ENCODE assay signal across 23 cellular contexts in the genomic region with DNA sequence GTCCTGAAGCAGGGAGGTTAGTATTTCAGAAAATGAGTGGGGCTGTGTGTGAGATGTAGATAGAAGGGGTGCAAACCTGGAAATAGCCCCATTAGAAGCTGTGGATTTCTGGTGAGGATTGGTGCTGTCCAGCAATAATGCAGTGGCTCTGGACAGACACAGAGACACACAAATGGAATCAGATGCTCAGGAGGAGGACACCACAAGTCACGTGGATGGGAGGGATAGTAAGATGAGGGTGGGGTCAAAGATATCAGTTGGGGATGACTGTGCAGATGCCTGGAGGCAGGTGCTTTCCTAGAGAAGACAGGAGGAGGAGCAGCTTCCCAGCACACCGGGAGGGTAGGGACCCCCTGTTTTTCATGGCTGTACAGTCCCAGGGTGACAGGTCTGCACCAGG.
DNase-seq lines count a peak whose midpoint lies in the region; ATAC-seq and TF ChIP-seq lines count a peak whose summit lies in the region.
"Had no signal": no experiment of that assay in that cellular context is flagged by ENCODE, and none has a peak within 500 bp of the region (broad histone marks: within the 10 kb centered on the region; RNA-seq: fewer than 3 reads in every experiment).

No MANE protein-coding gene starts in this region.

- H3K27ac Mint-ChIP-seq in CD8-positive, alpha-beta memory T cell = peak overlapping the region in 5 of 8 donors; percentile 8 to 81 (median 41)

- no peak overlapping the region for H3K4me2 ChIP-seq in SK-N-SH

- H3F3A ChIP-seq in SK-N-SH (replicated peaks; ENCODE audit: insufficient read depth) = peaks cover 5% of the 10 kb centered on the region

- in situ Hi-C loops in ACHN (cut with HindIII; ENCODE audit: low pct_ligation_motif_present, low pct_unique_long_range_greater_than_20kb, low sequenced_read_pairs) = no loop called here

- H3K79me2 ChIP-seq in SK-N-SH (ENCODE audit: insufficient read depth) = no peaks in the 10 kb centered on the region

- no peak for ATAC-seq in SK-N-SH treated with all-trans-retinoic acid at 6 μM for 48 hours
- ATAC-seq: GM12878 had no signal

- WGBS in SK-N-SH (ENCODE audit: low lambda C conversion rate) = 73% methylated on average over 1 of the region's 2 CpGs

- no peaks in the 10 kb centered on the region for H3K9me3 Mint-ChIP-seq in CD8-positive, alpha-beta memory T cell
- H3K9me3 Mint-ChIP-seq: CD4-positive, CD25-positive, alpha-beta regulatory T cell had no signal

- POLR2A ChIA-PET in SK-N-SH (lab: Yijun Ruan, JAX) = no interaction called here
- POLR2A ChIA-PET in CD8-positive, alpha-beta memory T cell (lab: Charles Lee) = no interaction called here

- H3K27ac ChIP-seq in SK-N-SH (ENCODE audit: low read depth in 2 of 2, low read length in 1 of 2) = peak overlapping the region in 1 of 2 experiments; percentile 84; a peak in 2 of 4 replicates
- no peak overlapping the region for H3K27ac ChIP-seq in CD8-positive, alpha-beta memory T cell (ENCODE audit: low read depth, low read length)
- no peak overlapping the region for H3K27ac ChIP-seq in colonic mucosa
- H3K27ac ChIP-seq: 22Rv1, SJCRH30 had no signal

- no peak for TF ChIP-seq EP300 in SK-N-SH (IDR thresholded peaks at IDR 0.05; ENCODE audit: borderline replicate concordance in 1 of 2, low read depth in 1 of 2, low read length in 1 of 2)

- no peaks in the 10 kb centered on the region for H3K9me3 ChIP-seq in SK-N-SH
- H3K9me3 ChIP-seq in CD8-positive, alpha-beta memory T cell (ENCODE audit: low read length) = no peaks in the 10 kb centered on the region
- H3K9me3 ChIP-seq in colonic mucosa = no peaks in the 10 kb centered on the region
- H3K9me3 ChIP-seq: BE2C, SJCRH30 had no signal

- no peak for TF ChIP-seq CTCF in SK-N-SH (IDR thresholded peaks at IDR 0.05)
- no peak for TF ChIP-seq CTCF in colonic mucosa (IDR thresholded peaks at IDR 0.05)

- no peaks in the 10 kb centered on the region for H3K9me2 ChIP-seq in SK-N-SH

- H3K4me1 Mint-ChIP-seq in CD8-positive, alpha-beta memory T cell = peaks cover 25 to 39% (median 31%) of the 10 kb centered on the region in 3 donors

- TF ChIP-seq POLR2A in erythroblast (IDR thresholded peaks at IDR 0.05; ENCODE audit: low read length) = no peak

- H3K27me3 Mint-ChIP-seq in CD8-positive, alpha-beta memory T cell = no peaks in the 10 kb centered on the region
- H3K27me3 Mint-ChIP-seq: CD4-positive, CD25-positive, alpha-beta regulatory T cell had no signal

- DNase-seq in SK-N-SH = no peak
- DNase-seq in CD8-positive, alpha-beta memory T cell = no peak
- peak; percentile 13 for DNase-seq in RPMI7951 (ENCODE audit: low read depth)
- peak; percentile 57 to 58 for DNase-seq in erythroblast (lab: John Stamatoyannopoulos, UW)
- no peak for DNase-seq in ACHN
- DNase-seq in stimulated activated CD4-positive, alpha-beta T cell treated with anti-CD3 and anti-CD28 coated beads, Interleukin-15, amount 100 ng/mL, for 24 hours = no peak
- no peak for DNase-seq in colonic mucosa
- DNase-seq: BE2C; Calu3; CD4-positive, CD25-positive, alpha-beta regulatory T cell; DMS53; EL; KBM-7; NCI-H1105 treated with DMSO at 0.1 percent for 48 hours; NCI-H1694 treated with DMSO at 0.1 percent for 48 hours; NCI-H2227 treated with DMSO at 0.1 percent for 48 hours; NCI-H524; NCI-H82; OCI-M1; SJCRH30 had no signal

- no peaks in the 10 kb centered on the region for H4K20me1 ChIP-seq in SK-N-SH (ENCODE audit: insufficient read depth)

- no peak overlapping the region for H3K9ac ChIP-seq in SK-N-SH
- no peak overlapping the region for H3K9ac ChIP-seq in colonic mucosa (ENCODE audit: low read depth in 2 of 2, low read length in 2 of 2)

- intact Hi-C loops in colonic mucosa (cut with DNase I) = no loop called here

- CTCF ChIA-PET in SK-N-SH (lab: Yijun Ruan, JAX) = interaction anchor here (0.7 to 1.4 kb wide), 3 partner anchors 9 to 74 kb away, joined by 3 to 4 read pairs (median 3); no protein-coding TSS in a partner anchor
- CTCF ChIA-PET in CD8-positive, alpha-beta memory T cell (lab: Charles Lee) = no interaction called here

- H3K36me3 ChIP-seq in SK-N-SH (replicated peaks in 1 of 2; ENCODE audit: control insufficient read depth in 1 of 2, insufficient read depth in 2 of 2, low read length in 1 of 2) (no peaks in the 10 kb centered on the region), colonic mucosa (no peaks in the 10 kb centered on the region)
- peaks cover 12% of the 10 kb centered on the region for H3K36me3 ChIP-seq in CD8-positive, alpha-beta memory T cell (ENCODE audit: insufficient read depth, low read length)
- H3K36me3 ChIP-seq: BE2C, SJCRH30 had no signal

- H3K27me3 ChIP-seq in SK-N-SH (ENCODE audit: insufficient read depth) (no peaks in the 10 kb centered on the region), colonic mucosa (no peaks in the 10 kb centered on the region)
- H3K27me3 ChIP-seq in CD8-positive, alpha-beta memory T cell (ENCODE audit: insufficient read depth, low read length, poor library complexity, severe bottlenecking) = no peaks in the 10 kb centered on the region
- H3K27me3 ChIP-seq: BE2C, SJCRH30 had no signal

- H3K4me3 Mint-ChIP-seq in CD8-positive, alpha-beta memory T cell = peak overlapping the region in 1 of 7 donors; percentile 61
- H3K4me3 Mint-ChIP-seq: CD4-positive, CD25-positive, alpha-beta regulatory T cell had no signal

- no peak for TF ChIP-seq RAD21 in SK-N-SH (IDR thresholded peaks at IDR 0.05; ENCODE audit: low read length)

- H3K4me1 ChIP-seq in SK-N-SH (ENCODE audit: control insufficient read depth in 1 of 2, insufficient read depth in 2 of 2, low read depth in 1 of 2, low read length in 1 of 2) = peaks cover 9 to 53% of the 10 kb centered on the region in 2 experiments; a peak in 3 of 4 replicates
- peaks cover 21% of the 10 kb centered on the region for H3K4me1 ChIP-seq in CD8-positive, alpha-beta memory T cell (ENCODE audit: insufficient read depth, low read length)
- peaks cover 5% of the 10 kb centered on the region for H3K4me1 ChIP-seq in colonic mucosa
- H3K4me1 ChIP-seq: SJCRH30 had no signal

- no peak overlapping the region for H2AFZ ChIP-seq in SK-N-SH (ENCODE audit: low read depth)

- H3K36me3 Mint-ChIP-seq in CD8-positive, alpha-beta memory T cell = peaks cover 14 to 61% (median 27%) of the 10 kb centered on the region in 3 donors

- H3K4me3 ChIP-seq in SK-N-SH (ENCODE audit: low read depth in 2 of 2, low read length in 1 of 2) = no peak overlapping the region
- no peak overlapping the region for H3K4me3 ChIP-seq in CD8-positive, alpha-beta memory T cell (ENCODE audit: low read length)
- H3K4me3 ChIP-seq in colonic mucosa = no peak overlapping the region
- H3K4me3 ChIP-seq: GM12878, SJCRH30 had no signal

TF ChIP-seq in SK-N-SH, 30 proteins besides CTCF, POLR2A, EP300 and RAD21 (continues in another document):
- TF ChIP-seq REST (IDR thresholded peaks at IDR 0.05; ENCODE audit: low read depth, low read length) = peak; percentile 69; the same call in 1 of the 2 replicates
- TF ChIP-seq GATA2 (CRISPR knock-in tag; IDR thresholded peaks at IDR 0.05) = no peak

TF ChIP-seq in SK-N-SH treated with all-trans-retinoic acid at 6 μM for 48 hours, 23 proteins besides CTCF, POLR2A, EP300 and RAD21:
- no peak for TF ChIP-seq RARB (CRISPR knock-in tag; IDR thresholded peaks at IDR 0.05)

Comparison
In these comparisons a context has a peak if more than half of its experiments do, and no peak if none do; other contexts are left out.
1. DNase-seq: peak in RPMI7951 (single experiment) and erythroblast (2 of 2); none in SK-N-SH (single experiment), CD8-positive, alpha-beta memory T cell (0 of 5), ACHN (single experiment), stimulated activated CD4-positive, alpha-beta T cell treated with anti-CD3 and anti-CD28 coated beads, Interleukin-15, amount 100 ng/mL, for 24 hours (single experiment) and colonic mucosa (single experiment).